Comparison of ENCODE assay signal across 16 cellular contexts in the genomic region with DNA sequence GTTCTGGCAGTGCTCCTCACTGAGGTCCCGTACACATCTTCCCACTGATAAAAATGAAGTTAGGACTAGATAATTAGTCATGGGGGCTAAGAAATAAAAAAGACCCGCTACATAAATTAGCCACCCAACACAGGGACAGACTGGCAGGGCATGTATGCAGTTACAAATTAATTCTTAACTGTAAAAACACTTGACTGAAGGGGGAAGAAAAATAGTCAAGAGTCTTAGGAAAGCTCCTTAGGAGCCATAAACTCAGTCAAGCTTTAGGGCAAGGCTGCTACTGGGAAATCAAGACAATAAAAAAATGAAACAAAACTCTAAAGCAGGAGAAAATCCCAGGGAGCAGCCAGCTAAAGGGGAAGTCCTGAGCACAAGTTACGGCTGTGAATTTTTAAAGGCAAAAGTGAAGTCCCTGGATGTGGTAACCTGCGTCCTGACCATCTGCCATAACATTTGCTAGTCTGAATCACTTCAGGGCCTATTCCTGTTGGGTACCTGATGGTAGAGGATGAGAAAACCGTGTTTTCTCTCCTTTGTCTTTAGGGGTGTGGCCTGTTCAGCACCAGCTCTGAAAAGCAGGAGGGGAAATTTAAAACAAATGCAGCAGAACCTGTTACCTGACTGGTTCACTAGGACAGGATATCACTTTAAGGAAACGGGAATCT. TPM values are rescaled to one million over a fixed set of nuclear protein-coding genes. Genes with fewer than 3 reads are reported as not detected.
"Had no signal": no experiment of that assay in that cellular context is flagged by ENCODE, and none has a peak within 500 bp of the region (broad histone marks: within the 10 kb centered on the region; RNA-seq: fewer than 3 reads in every experiment).

No MANE protein-coding gene starts in this region.

- DNase-seq: activated CD4-positive, alpha-beta T cell treated with anti-CD3 and anti-CD28 coated beads, Interleukin-2, amount 50 U/mL, for 4 hours; activated effector memory CD4-positive, alpha-beta T cell treated with Interleukin-2 at 50 U/mL for 16 hours; activated naive CD8-positive, alpha-beta T cell treated with anti-CD3 and anti-CD28 coated beads, Interleukin-2, amount 10 ng/mL, durations not matched to agents 7 days and 5 days; aorta; erythroblast; left colon; naive thymus-derived CD8-positive, alpha-beta T cell; posterior cingulate gyrus; stimulated activated CD4-positive, alpha-beta T cell treated with anti-CD3 and anti-CD28 coated beads, Interleukin-2, amount 100 ng/mL, for 48 hours; stimulated activated naive CD4-positive, alpha-beta T cell; transverse colon had no signal

- ATAC-seq: activated CD4-positive, CD25-positive, alpha-beta regulatory T cell treated with anti-CD3 and anti-CD28 coated beads, Interleukin-2, amount 50 U/mL, for 24 hours; gastroesophageal sphincter; left colon; naive thymus-derived CD8-positive, alpha-beta T cell had no signal

- H3K4me3 Mint-ChIP-seq: activated naive CD8-positive, alpha-beta T cell treated with anti-CD3 and anti-CD28 coated beads, Interleukin-2, amount 10 ng/mL, durations not matched to agents 7 days and 5 days; naive thymus-derived CD8-positive, alpha-beta T cell had no signal

- H3K27me3 Mint-ChIP-seq: activated naive CD8-positive, alpha-beta T cell treated with anti-CD3 and anti-CD28 coated beads, Interleukin-2, amount 10 ng/mL, durations not matched to agents 7 days and 5 days; naive thymus-derived CD8-positive, alpha-beta T cell had no signal

- H3K4me1 Mint-ChIP-seq: naive thymus-derived CD8-positive, alpha-beta T cell had no signal

- H3K9me3 Mint-ChIP-seq: activated naive CD8-positive, alpha-beta T cell treated with anti-CD3 and anti-CD28 coated beads, Interleukin-2, amount 10 ng/mL, durations not matched to agents 7 days and 5 days; naive thymus-derived CD8-positive, alpha-beta T cell had no signal

RNA-seq across cellular contexts. Expression of a gene that starts 7.5 kb away (rescaled TPM):
- total RNA-seq: activated naive CD8-positive, alpha-beta T cell treated with anti-CD3 and anti-CD28 coated beads, Interleukin-2, amount 10 ng/mL, durations not matched to agents 7 days and 5 days; aorta; dermis microvascular lymphatic vessel endothelial cell; gastroesophageal sphincter; left colon; mucosa of gallbladder; naive thymus-derived CD8-positive, alpha-beta T cell; subcutaneous adipose tissue; transverse colon had no signal
